ENCODE assay signal across 8 cellular contexts in the genomic region with DNA sequence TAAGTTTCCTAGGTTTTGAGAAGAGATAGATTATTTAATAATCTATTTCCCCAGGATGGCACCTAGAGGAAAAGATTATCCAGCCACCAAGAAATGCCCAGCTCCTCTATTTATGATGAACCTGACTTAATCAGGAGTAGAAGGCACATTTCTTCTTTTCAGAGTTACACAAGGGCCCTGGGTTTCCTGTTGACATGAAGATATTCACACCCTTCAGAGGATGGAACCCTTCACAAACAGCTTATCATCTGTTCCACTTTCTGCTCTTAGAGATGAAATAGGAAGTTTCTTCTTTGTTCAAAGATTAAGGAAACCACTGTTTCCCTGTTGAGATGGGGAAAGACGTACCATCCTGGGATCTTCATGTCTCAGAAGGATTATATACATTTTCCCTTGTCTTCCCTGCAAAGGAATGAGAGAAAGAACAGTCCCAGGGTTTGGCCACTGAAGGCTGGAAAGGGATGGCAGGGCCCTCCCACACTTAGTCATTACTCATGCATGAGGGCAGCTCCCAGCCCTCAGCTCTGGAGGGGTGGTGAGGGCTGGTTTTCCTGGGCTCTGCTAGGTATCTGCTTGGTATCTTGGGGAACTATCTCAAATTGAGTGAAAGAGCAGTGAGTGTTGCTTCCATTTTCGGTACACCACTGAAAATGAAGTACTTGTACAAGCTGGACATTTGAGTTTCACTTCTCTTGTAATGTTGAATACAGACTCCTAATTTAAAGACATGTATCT.
DNase-seq lines count a peak whose midpoint lies in the region; ATAC-seq, FAIRE-seq and TF ChIP-seq lines count a peak whose summit lies in the region.

No MANE protein-coding gene starts in this region.

- H2AK5ac ChIP-seq in IMR-90 (ENCODE audit: low read depth, low read length), result no peak overlapping the region

- no peaks in the 10 kb centered on the region for H4K20me1 ChIP-seq in IMR-90 (ENCODE audit: insufficient read depth, low read length)

- peaks cover 2% of the 10 kb centered on the region; the same call in 1 of the 2 replicates for H3K4me1 ChIP-seq in IMR-90 (ENCODE audit: control insufficient read depth, insufficient read depth, low read length)
- no peaks in the 10 kb centered on the region for H3K4me1 ChIP-seq in CD4-positive, alpha-beta memory T cell (ENCODE audit: insufficient read depth, low read length)

- H4K8ac ChIP-seq in IMR-90 (ENCODE audit: low read depth in 2 of 2, low read length in 2 of 2), result no peak overlapping the region

- peaks cover 0 to 6% (median under 1%) of the 10 kb centered on the region in 4 donors for H3K4me1 Mint-ChIP-seq in CD4-positive, alpha-beta memory T cell

- H3K4me3 Mint-ChIP-seq in CD4-positive, alpha-beta memory T cell, result no peak overlapping the region

- no peak overlapping the region for H3K9ac ChIP-seq in IMR-90 (ENCODE audit: low read depth, low read length)

- no TSS peak for BruUV-seq in IMR-90 (replicated peaks; lab: Mats Ljungman, UMichigan)

- no peak overlapping the region for H3K4me3 ChIP-seq in IMR-90 (ENCODE audit: insufficient read depth, low read depth, low read length)
- H3K4me3 ChIP-seq in fibroblast of mammary gland (ENCODE audit: control insufficient read depth, low read depth, low read length), result no peak overlapping the region
- H3K4me3 ChIP-seq in CD4-positive, alpha-beta memory T cell (ENCODE audit: low read length in 2 of 2), result no peak overlapping the region

- H4K91ac ChIP-seq in IMR-90 (ENCODE audit: insufficient read depth, low read depth, low read length), result no peak overlapping the region

- peak overlapping the region; percentile 51 for H2AFZ ChIP-seq in IMR-90 (replicated peaks; ENCODE audit: low read length, poor library complexity)

- dilution Hi-C loops in IMR-90 (cut with HindIII; ENCODE audit: low sequenced_read_pairs, unreplicated experiment), result no loop called here

- no peak for TF ChIP-seq POLR2A in IMR-90 (IDR thresholded peaks at IDR 0.05; ENCODE audit: low read depth, low read length)

- H3K79me1 ChIP-seq in IMR-90 (ENCODE audit: low read depth in 1 of 2, low read length in 2 of 2), result no peaks in the 10 kb centered on the region

- peaks cover 10% of the 10 kb centered on the region for H3K27me3 ChIP-seq in IMR-90 (ENCODE audit: control insufficient read depth, insufficient read depth, low read length)
- H3K27me3 ChIP-seq in CD4-positive, alpha-beta memory T cell (ENCODE audit: insufficient read depth, low read length), result no peaks in the 10 kb centered on the region

- in situ Hi-C loops in IMR-90 (cut with MboI; ENCODE audit: low sequenced_read_pairs), result no loop called here

- peak; percentile 94 for ATAC-seq in GM21447 (IDR thresholded peaks at IDR 0.05; ENCODE audit: unreplicated experiment)
- peak; percentile 96 for ATAC-seq in IMR-90 (ENCODE audit: low read depth)

- H3K27me3 Mint-ChIP-seq in CD4-positive, alpha-beta memory T cell, result peaks cover 2% of the 10 kb centered on the region in 2 donors

- no peak overlapping the region for H2BK20ac ChIP-seq in IMR-90 (ENCODE audit: low read depth, low read length)

- H3K27ac ChIP-seq in IMR-90 (ENCODE audit: insufficient read depth, low read length), result no peak overlapping the region
- no peak overlapping the region for H3K27ac ChIP-seq in CD4-positive, alpha-beta memory T cell (ENCODE audit: low read depth, low read length)

- POLR2A ChIA-PET in IMR-90 (lab: Charles Lee; ENCODE audit: unreplicated experiment), result interaction anchor here (0.5 kb wide), 1 partner anchor 64 kb away, joined by 5 read pairs; the partner anchor contains the start of gene MTPAP
- POLR2A ChIA-PET in CD4-positive, alpha-beta memory T cell (lab: Charles Lee; ENCODE audit: partially characterized antibody), result interaction anchor here (0.8 kb wide), 1 partner anchor 62 kb away, joined by 4 read pairs; no protein-coding TSS in a partner anchor

- peaks cover 0 to 5% (median 0%) of the 10 kb centered on the region in 8 donors for H3K9me3 Mint-ChIP-seq in CD4-positive, alpha-beta memory T cell

- CTCF ChIA-PET in IMR-90 (lab: Yijun Ruan, JAX), result interaction anchor here (1.0 to 1.4 kb wide), 2 partner anchors 14 to 55 kb away, joined by 3 to 5 read pairs; no protein-coding TSS in a partner anchor
- CTCF ChIA-PET in CD4-positive, alpha-beta memory T cell (lab: Charles Lee; ENCODE audit: partially characterized antibody), result interaction anchor here (0.7 kb wide), 1 partner anchor 15 kb away, joined by 3 read pairs; no protein-coding TSS in a partner anchor

- no peak overlapping the region for H2BK120ac ChIP-seq in IMR-90 (ENCODE audit: low read depth, low read length)

- no peak for TF ChIP-seq CTCF in IMR-90 (conservative IDR thresholded peaks at IDR 0.05; ENCODE audit: low read depth, low read length)
- no peak for TF ChIP-seq CTCF in fibroblast of mammary gland (conservative IDR thresholded peaks at IDR 0.05; ENCODE audit: control insufficient read depth, insufficient read depth, low read depth, low read length)

- TF ChIP-seq RAD21 in IMR-90 (IDR thresholded peaks at IDR 0.05; ENCODE audit: low read length), result no peak

- H3K56ac ChIP-seq in IMR-90 (ENCODE audit: extremely low read depth, insufficient read depth, low read length), result no peak overlapping the region

- no peaks in the 10 kb centered on the region for H3K9me1 ChIP-seq in IMR-90 (ENCODE audit: insufficient read depth, low read length)

- H3K36me3 Mint-ChIP-seq in CD4-positive, alpha-beta memory T cell, result no peaks in the 10 kb centered on the region

- no CpG with 5 or more reads among the region's 2 CpGs for WGBS in IMR-90 (ENCODE audit: extremely low coverage in 2 of 2, insufficient read length in 1 of 2), 2 experiments

- H2AK9ac ChIP-seq in IMR-90 (replicated peaks; ENCODE audit: low read depth, low read length, poor library complexity), result no peak overlapping the region

- peaks cover under 1% of the 10 kb centered on the region; the same call in 1 of the 2 replicates for H3K9me3 ChIP-seq in IMR-90 (ENCODE audit: control insufficient read depth, insufficient read depth, low read length)
- H3K9me3 ChIP-seq in CD4-positive, alpha-beta memory T cell (ENCODE audit: control insufficient read depth in 1 of 2, low read length in 2 of 2), result no peaks in the 10 kb centered on the region

- H2BK5ac ChIP-seq in IMR-90 (ENCODE audit: low read depth, low read length, poor library complexity, severe bottlenecking), result no peak overlapping the region

- no peak overlapping the region for H3K14ac ChIP-seq in IMR-90 (replicated peaks; ENCODE audit: low read depth, low read length)

- no peak overlapping the region for H3K18ac ChIP-seq in IMR-90 (ENCODE audit: low read depth, low read length)

- no peak overlapping the region for H3K4me2 ChIP-seq in IMR-90 (ENCODE audit: low read depth, low read length)

- no peaks in the 10 kb centered on the region for H3K36me3 ChIP-seq in IMR-90 (ENCODE audit: control insufficient read depth, insufficient read depth, low read length)
- H3K36me3 ChIP-seq in CD4-positive, alpha-beta memory T cell (ENCODE audit: insufficient read depth, low read length), result no peaks in the 10 kb centered on the region

- H2BK15ac ChIP-seq in IMR-90 (ENCODE audit: low read depth, low read length), result no peak overlapping the region

- H4K5ac ChIP-seq in IMR-90 (ENCODE audit: low read depth, low read length), result no peak overlapping the region

- H3K4ac ChIP-seq in IMR-90 (ENCODE audit: low read depth, low read length), result no peak overlapping the region

- DNase-seq in ELF-1 (ENCODE audit: low read depth, low spot score) (peak; percentile 45), IMR-90 (no peak), fibroblast of mammary gland (ENCODE audit: low read depth) (peak; percentile 9), RCC 7860 (ENCODE audit: low spot score) (no peak), T-helper 9 cell (no peak), activated gamma-delta T cell treated with Interleukin-2 at 50 U/mL for 16 hours (no peak)
- DNase-seq in CD4-positive, alpha-beta memory T cell, result no peak

- FAIRE-seq in RCC 7860 (lab: Jason Lieb, UNC), result no peak

- no peak overlapping the region for H3K27ac Mint-ChIP-seq in CD4-positive, alpha-beta memory T cell

- intact Hi-C loops in IMR-90 (cut with micrococcal nuclease), result no loop called here
- intact Hi-C loops in CD4-positive, alpha-beta memory T cell (cut with micrococcal nuclease), result no loop called here

- H3K23ac ChIP-seq in IMR-90 (ENCODE audit: low read depth, low read length), result no peak overlapping the region

TF ChIP-seq in IMR-90, 13 proteins besides CTCF, POLR2A, EP300 and RAD21 (continues in another document):
- TF ChIP-seq MAFK (IDR thresholded peaks at IDR 0.05; ENCODE audit: low read depth, low read length) (no peak), MAZ (IDR thresholded peaks at IDR 0.05; ENCODE audit: borderline replicate concordance, low read depth, low read length) (no peak), CEBPB (IDR thresholded peaks at IDR 0.05; ENCODE audit: low read depth, low read length) (no peak), RCOR1 (IDR thresholded peaks at IDR 0.05; ENCODE audit: insufficient replicate concordance, low read length) (no peak), RFX5 (IDR thresholded peaks at IDR 0.05; ENCODE audit: low read depth, low read length) (no peak), SMC3 (IDR thresholded peaks at IDR 0.05; ENCODE audit: low read depth, low read length) (no peak), BHLHE40 (IDR thresholded peaks at IDR 0.05; ENCODE audit: low read depth, low read length) (no peak), NFE2L2 (IDR thresholded peaks at IDR 0.05; ENCODE audit: low read depth, low read length) (no peak), MXI1 (IDR thresholded peaks at IDR 0.05; ENCODE audit: borderline replicate concordance, low read depth, low read length) (no peak), CHD1 (IDR thresholded peaks at IDR 0.05; ENCODE audit: low read depth, low read length) (no peak)
- TF ChIP-seq, protein P1, sequence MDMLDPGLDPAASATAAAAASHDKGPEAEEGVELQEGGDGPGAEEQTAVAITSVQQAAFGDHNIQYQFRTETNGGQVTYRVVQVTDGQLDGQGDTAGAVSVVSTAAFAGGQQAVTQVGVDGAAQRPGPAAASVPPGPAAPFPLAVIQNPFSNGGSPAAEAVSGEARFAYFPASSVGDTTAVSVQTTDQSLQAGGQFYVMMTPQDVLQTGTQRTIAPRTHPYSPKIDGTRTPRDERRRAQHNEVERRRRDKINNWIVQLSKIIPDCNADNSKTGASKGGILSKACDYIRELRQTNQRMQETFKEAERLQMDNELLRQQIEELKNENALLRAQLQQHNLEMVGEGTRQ (IDR thresholded peaks at IDR 0.05; ENCODE audit: low read depth, low read length), result no peak
- TF ChIP-seq, protein P2, sequence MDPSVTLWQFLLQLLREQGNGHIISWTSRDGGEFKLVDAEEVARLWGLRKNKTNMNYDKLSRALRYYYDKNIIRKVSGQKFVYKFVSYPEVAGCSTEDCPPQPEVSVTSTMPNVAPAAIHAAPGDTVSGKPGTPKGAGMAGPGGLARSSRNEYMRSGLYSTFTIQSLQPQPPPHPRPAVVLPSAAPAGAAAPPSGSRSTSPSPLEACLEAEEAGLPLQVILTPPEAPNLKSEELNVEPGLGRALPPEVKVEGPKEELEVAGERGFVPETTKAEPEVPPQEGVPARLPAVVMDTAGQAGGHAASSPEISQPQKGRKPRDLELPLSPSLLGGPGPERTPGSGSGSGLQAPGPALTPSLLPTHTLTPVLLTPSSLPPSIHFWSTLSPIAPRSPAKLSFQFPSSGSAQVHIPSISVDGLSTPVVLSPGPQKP (IDR thresholded peaks at IDR 0.05; ENCODE audit: borderline replicate concordance, low read depth, low read length), result no peak

Comparison
In these comparisons a context has a peak if more than half of its experiments do, and no peak if none do; other contexts are left out.
1. DNase-seq: peak in ELF-1 (single experiment) and fibroblast of mammary gland (single experiment); none in IMR-90 (single experiment), RCC 7860 (single experiment), T-helper 9 cell (single experiment), CD4-positive, alpha-beta memory T cell (0 of 5) and activated gamma-delta T cell treated with Interleukin-2 at 50 U/mL for 16 hours (single experiment).